Comparison of ENCODE assay signal across 1 cellular context in genomic region chr4:2745981-2746806, GRCh38.
TF ChIP-seq lines count a peak whose summit lies in the region.

No MANE protein-coding gene starts in this region.

TF ChIP-seq in GM12878, 131 proteins besides CTCF, POLR2A, EP300 and RAD21 (continued from another document and continues in another):
- TF ChIP-seq HSF1 (IDR thresholded peaks at IDR 0.05; ENCODE audit: low read depth, low read length) = no peak
- peak; percentile 99 for TF ChIP-seq TBL1XR1 (IDR thresholded peaks at IDR 0.05; ENCODE audit: low read depth, low read length)
- TF ChIP-seq MLLT1 (IDR thresholded peaks at IDR 0.05) = peak; percentile 89
- peak; percentile 95 for TF ChIP-seq JUND (IDR thresholded peaks at IDR 0.05; ENCODE audit: low read depth, low read length)
- no peak for TF ChIP-seq ZNF622 (IDR thresholded peaks at IDR 0.05)
- peak; percentile 87; the same call in 1 of the 2 replicates for TF ChIP-seq MEF2A (IDR thresholded peaks at IDR 0.05; ENCODE audit: insufficient read depth, low read depth, low read length)
- peak; percentile 74 for TF ChIP-seq SP1 (IDR thresholded peaks at IDR 0.05; ENCODE audit: low read depth, low read length)
- TF ChIP-seq BCL11A (IDR thresholded peaks at IDR 0.05; ENCODE audit: low read depth, low read length) = peak; percentile 91
- TF ChIP-seq ETV6 (conservative IDR thresholded peaks at IDR 0.05 in 1 of 2, IDR thresholded peaks at IDR 0.05 in 1 of 2; ENCODE audit: borderline replicate concordance in 1 of 2, low read depth in 1 of 2) = peak in 1 of 2 experiments; percentile 97; a peak in 2 of 4 replicates
- TF ChIP-seq KAT2A (conservative IDR thresholded peaks at IDR 0.05; ENCODE audit: control insufficient read depth, low read depth, low read length) = no peak
- no peak for TF ChIP-seq CHD1 (IDR thresholded peaks at IDR 0.05; ENCODE audit: low read depth, low read length)
- TF ChIP-seq GABPA (IDR thresholded peaks at IDR 0.05; ENCODE audit: low read depth) = peak; percentile 83
- no peak for TF ChIP-seq MYC (IDR thresholded peaks at IDR 0.05; ENCODE audit: insufficient read depth, insufficient read length, insufficient replicate concordance, low read length, severe bottlenecking)
- TF ChIP-seq SREBF2 (IDR thresholded peaks at IDR 0.05; ENCODE audit: low read length) = peak; percentile 46; the same call in 1 of the 2 replicates
- TF ChIP-seq GATAD2B (conservative IDR thresholded peaks at IDR 0.05; ENCODE audit: low read depth) = peak; percentile 90
- TF ChIP-seq CREB1 (IDR thresholded peaks at IDR 0.05; ENCODE audit: low read depth) = peak; percentile 93
- TF ChIP-seq MXI1 (IDR thresholded peaks at IDR 0.05; ENCODE audit: low read depth, low read length) = peak; percentile 53
- no peak for TF ChIP-seq SMAD1 (IDR thresholded peaks at IDR 0.05; ENCODE audit: low read depth, partially characterized antibody)
- TF ChIP-seq ATF2 (IDR thresholded peaks at IDR 0.05; ENCODE audit: low read length) = peak; percentile 99
- TF ChIP-seq USF1 (IDR thresholded peaks at IDR 0.05; ENCODE audit: borderline replicate concordance, extremely low read length, insufficient read depth, low read depth, low read length) = no peak
- TF ChIP-seq NRF1 (conservative IDR thresholded peaks at IDR 0.05; ENCODE audit: low read depth, low read length) = no peak
- peak; percentile 66 for TF ChIP-seq MAX (IDR thresholded peaks at IDR 0.05; ENCODE audit: low read depth, low read length)
- TF ChIP-seq ZNF687 (IDR thresholded peaks at IDR 0.05) = peak; percentile 99
- no peak for TF ChIP-seq ZNF384 (IDR thresholded peaks at IDR 0.05; ENCODE audit: borderline replicate concordance, low read depth, low read length)
- peak; percentile 90 for TF ChIP-seq STAT3 (IDR thresholded peaks at IDR 0.05; ENCODE audit: low read depth, low read length)
- peak; percentile 85 for TF ChIP-seq BACH1 (IDR thresholded peaks at IDR 0.05; ENCODE audit: borderline replicate concordance)
- TF ChIP-seq SUPT20H (IDR thresholded peaks at IDR 0.05; ENCODE audit: borderline replicate concordance, control insufficient read depth, low read depth, low read length) = no peak
- TF ChIP-seq ZBTB4 (CRISPR knock-in tag; IDR thresholded peaks at IDR 0.05) = no peak
- peak; percentile 70 for TF ChIP-seq YY1 (IDR thresholded peaks at IDR 0.05; ENCODE audit: low read depth, low read length)
- peak; percentile 59; the same call in 1 of the 2 replicates for TF ChIP-seq TAF1 (IDR thresholded peaks at IDR 0.05; ENCODE audit: borderline replicate concordance, low read depth, low read length)
- no peak for TF ChIP-seq SUZ12 (IDR thresholded peaks at IDR 0.05; ENCODE audit: unreplicated experiment)
- TF ChIP-seq RELB (IDR thresholded peaks at IDR 0.05; ENCODE audit: low read depth) = peak; percentile 99
- TF ChIP-seq JUNB (IDR thresholded peaks at IDR 0.05) = peak; percentile 99
- peak; percentile 99 for TF ChIP-seq MEF2B (IDR thresholded peaks at IDR 0.05; ENCODE audit: partially characterized antibody, poor library complexity, severe bottlenecking)
- TF ChIP-seq E2F8 (IDR thresholded peaks at IDR 0.05; ENCODE audit: low read depth, partially characterized antibody) = peak; percentile 64
- TF ChIP-seq FOXK2 (IDR thresholded peaks at IDR 0.05) = no peak
- TF ChIP-seq SMAD5 (IDR thresholded peaks at IDR 0.05; ENCODE audit: low read depth) = peak; percentile 41; the same call in 1 of the 2 replicates
- TF ChIP-seq FOXM1 (IDR thresholded peaks at IDR 0.05; ENCODE audit: low read depth, low read length) = peak; percentile 100
- peak; percentile 38; the same call in 1 of the 2 replicates for TF ChIP-seq RFX5 (IDR thresholded peaks at IDR 0.05; ENCODE audit: low read depth, low read length)
- no peak; the same call in none of the 2 replicates for TF ChIP-seq NKRF (conservative IDR thresholded peaks at IDR 0.05)
- TF ChIP-seq CREM (IDR thresholded peaks at IDR 0.05; ENCODE audit: low read depth) = peak; percentile 97
